ENCODE assay signal across 22 cellular contexts in genomic region chr5:67997892-67998457, GRCh38.
"Had no signal": no experiment of that assay in that cellular context is flagged by ENCODE, and none has a peak within 500 bp of the region (broad histone marks: within the 10 kb centered on the region; RNA-seq: fewer than 3 reads in every experiment).

No MANE protein-coding gene starts in this region.

- ATAC-seq: activated CD8-positive, alpha-beta T cell treated with anti-CD3 and anti-CD28 coated beads, Interleukin-2, amount 10 ng/mL, durations not matched to agents 7 days and 5 days had no signal

- H3K36me3 ChIP-seq: colonic mucosa, left ventricle myocardium inferior, spleen, thoracic aorta had no signal

- FAIRE-seq: astrocyte, TTC549 had no signal

- H3K4me2 ChIP-seq: hepatocyte had no signal

- H3K4me3 Mint-ChIP-seq: activated CD8-positive, alpha-beta T cell treated with anti-CD3 and anti-CD28 coated beads, Interleukin-2, amount 10 ng/mL, durations not matched to agents 7 days and 5 days; activated naive CD4-positive, alpha-beta T cell treated with anti-CD3 and anti-CD28 coated beads, Interleukin-2, amount 50 U/mL, for 24 hours; activated T-helper 1 cell treated with anti-CD3 and anti-CD28 coated beads, Interleukin-12 subunit alpha, Interleukin-12 subunit beta, Interleukin-2, Interleukin-4 antibody, amounts not matched to agents 30 ng/mL and 10 ng/mL and 1 ng/mL, durations not matched to agents 14 hours and 24 hours and 36 hours; immature natural killer cell had no signal

- H3K27me3 ChIP-seq: colonic mucosa, foreskin keratinocyte, hepatocyte, spleen had no signal

- H3K27me3 Mint-ChIP-seq: activated naive CD4-positive, alpha-beta T cell treated with anti-CD3 and anti-CD28 coated beads, Interleukin-2, amount 50 U/mL, for 24 hours had no signal

- H3K9me3 ChIP-seq: colonic mucosa, left ventricle myocardium inferior, mucosa of descending colon, spleen, thoracic aorta had no signal

- H3K79me2 ChIP-seq: hepatocyte had no signal

- H3K4me1 Mint-ChIP-seq: activated naive CD4-positive, alpha-beta T cell treated with anti-CD3 and anti-CD28 coated beads, Interleukin-2, amount 50 U/mL, for 24 hours; immature natural killer cell had no signal

- H2AFZ ChIP-seq: hepatocyte had no signal

- H3K9me3 Mint-ChIP-seq: activated naive CD4-positive, alpha-beta T cell treated with anti-CD3 and anti-CD28 coated beads, Interleukin-2, amount 50 U/mL, for 24 hours; activated T-helper 1 cell treated with anti-CD3 and anti-CD28 coated beads, Interleukin-12 subunit alpha, Interleukin-12 subunit beta, Interleukin-2, Interleukin-4 antibody, amounts not matched to agents 30 ng/mL and 10 ng/mL and 1 ng/mL, durations not matched to agents 14 hours and 24 hours and 36 hours had no signal

- H3K4me3 ChIP-seq: colonic mucosa, hepatocyte, left ventricle myocardium inferior, mucosa of descending colon, spleen, thoracic aorta had no signal

- H3K36me3 Mint-ChIP-seq: immature natural killer cell had no signal

- DNase-seq: activated CD4-positive, alpha-beta T cell treated with anti-CD3 and anti-CD28 coated beads for 1 hour; activated CD4-positive, alpha-beta T cell treated with anti-CD3 and anti-CD28 coated beads, Interleukin-2, amount 50 U/mL, for 1 hour; activated CD8-positive, alpha-beta T cell treated with anti-CD3 and anti-CD28 coated beads, Interleukin-2, amount 10 ng/mL, durations not matched to agents 7 days and 5 days; activated gamma-delta T cell treated with Interleukin-2 at 50 U/mL for 16 hours; central memory CD4-positive, alpha-beta T cell; colonic mucosa; foreskin keratinocyte; immature natural killer cell; left ventricle myocardium inferior; mesendoderm; mucosa of descending colon; retina; spleen; stimulated activated CD4-positive, alpha-beta T cell treated with anti-CD3 and anti-CD28 coated beads, Interleukin-4, amount 100 ng/mL, for 1 hour; stimulated activated naive CD4-positive, alpha-beta T cell; T-helper 1 cell had no signal

- H3K27ac Mint-ChIP-seq: activated CD8-positive, alpha-beta T cell treated with anti-CD3 and anti-CD28 coated beads, Interleukin-2, amount 10 ng/mL, durations not matched to agents 7 days and 5 days; activated naive CD4-positive, alpha-beta T cell treated with anti-CD3 and anti-CD28 coated beads, Interleukin-2, amount 50 U/mL, for 24 hours; activated T-helper 1 cell treated with anti-CD3 and anti-CD28 coated beads, Interleukin-12 subunit alpha, Interleukin-12 subunit beta, Interleukin-2, Interleukin-4 antibody, amounts not matched to agents 30 ng/mL and 10 ng/mL and 1 ng/mL, durations not matched to agents 14 hours and 24 hours and 36 hours; immature natural killer cell had no signal

- H3K27ac ChIP-seq: foreskin keratinocyte, hepatocyte had no signal
